ENCODE assay signal across 15 cellular contexts in the genomic region with DNA sequence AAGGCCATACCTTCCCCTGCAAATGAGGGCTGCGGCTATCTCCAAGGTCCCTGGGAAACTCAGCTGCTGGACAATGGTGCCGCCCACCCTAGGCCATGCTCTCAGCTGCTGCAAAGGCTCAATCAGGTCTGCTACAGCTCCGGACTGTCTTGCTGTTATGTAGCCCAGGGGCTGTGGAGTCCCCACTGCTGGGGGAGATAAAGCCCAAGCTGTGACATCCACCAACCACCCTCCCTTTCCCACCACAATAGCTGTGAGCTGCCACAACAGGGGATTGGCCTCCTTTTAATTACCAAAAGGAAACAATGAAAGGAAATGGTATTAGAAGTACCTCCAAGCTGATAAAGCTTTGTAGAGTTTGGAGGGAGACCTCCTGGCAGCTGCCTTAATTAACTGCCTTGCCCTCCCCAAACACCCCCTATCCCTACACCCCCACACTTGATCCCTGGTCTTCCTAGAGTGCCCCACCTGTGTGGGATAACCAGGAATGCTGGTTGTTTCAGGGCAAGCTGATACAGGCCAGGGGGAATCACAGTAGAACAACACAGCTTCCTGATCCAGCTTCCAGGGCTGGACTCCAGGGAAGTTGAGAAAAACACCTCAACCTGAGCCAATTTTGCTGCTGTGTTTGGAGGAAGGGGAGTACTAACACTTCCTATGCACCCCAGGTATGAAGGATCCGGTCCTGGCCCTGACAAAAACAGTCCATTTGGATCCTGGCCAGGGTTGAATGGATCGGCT. TPM values are rescaled to one million over a fixed set of nuclear protein-coding genes. Genes with fewer than 3 reads are reported as not detected.
DNase-seq lines count a peak whose midpoint lies in the region; ATAC-seq and TF ChIP-seq lines count a peak whose summit lies in the region.
"Had no signal": no experiment of that assay in that cellular context is flagged by ENCODE, and none has a peak within 500 bp of the region (broad histone marks: within the 10 kb centered on the region; RNA-seq: fewer than 3 reads in every experiment).

Gene VWF (minus strand): TSS at position 260 of the 741 bp plus-strand sequence. CDS start 1,474 bp downstream, outside the sequence.

- no peak within 1 kb of the TSS for H3K4me3 Mint-ChIP-seq in progenitor cell of endocrine pancreas (ENCODE audit: low read depth)
- H3K4me3 Mint-ChIP-seq: activated T-helper 17 cell treated with anti-CD3 and anti-CD28 coated beads, Interleukin-2, amount 50 U/mL, for 72 hours had no signal

- intact Hi-C loops in aorta (cut with DNase I) = no loop called here

- no peaks in the 10 kb centered on the region for H3K36me3 ChIP-seq in right atrium auricular region
- no peaks in the 10 kb centered on the region for H3K36me3 ChIP-seq in aorta (ENCODE audit: control insufficient read depth in 1 of 2, insufficient read depth in 2 of 2, low read length in 1 of 2)

- H3K9me3 ChIP-seq in right atrium auricular region (no peaks in the 10 kb centered on the region), aorta (ENCODE audit: control insufficient read depth, low read length) (no peaks in the 10 kb centered on the region)

- no peak for TF ChIP-seq CTCF in right atrium auricular region (IDR thresholded peaks at IDR 0.05)
- TF ChIP-seq CTCF in progenitor cell of endocrine pancreas (IDR thresholded peaks at IDR 0.05; ENCODE audit: unreplicated experiment) = no peak

- H3K27ac ChIP-seq in right atrium auricular region (peak within 1 kb of the TSS; percentile 72 to 75), aorta (ENCODE audit: low read depth in 1 of 2, low read length in 2 of 2) (no peak within 1 kb of the TSS)
- H3K27ac ChIP-seq: GM23248 had no signal

- WGBS in aorta, 2 donors = 82 to 87% methylated on average over 5 of the region's 5 CpGs

- ATAC-seq in aorta (ENCODE audit: low FRiP score) (peak; percentile 31), HG02763 (IDR thresholded peaks at IDR 0.05; ENCODE audit: unreplicated experiment) (no peak), HG03442 (IDR thresholded peaks at IDR 0.05; ENCODE audit: unreplicated experiment) (no peak)
- ATAC-seq: activated T-helper 17 cell treated with anti-CD3 and anti-CD28 coated beads, Interleukin-2, amount 50 U/mL, for 72 hours had no signal

- peak; percentile 31 for DNase-seq in NCI-H82 (lab: John Stamatoyannopoulos, UW)
- DNase-seq in NCI-H82 treated with DMSO at 0.1 percent for 48 hours (lab: John Stamatoyannopoulos, UW; ENCODE audit: unreplicated experiment) = no peak
- DNase-seq in right atrium auricular region (ENCODE audit: low spot score) = no peak
- no peak for DNase-seq in progenitor cell of endocrine pancreas (ENCODE audit: low spot score, unreplicated experiment)
- DNase-seq in aorta = no peak
- no peak for DNase-seq in D341Med (ENCODE audit: low spot score)
- DNase-seq: effector memory CD4-positive, alpha-beta T cell; GM23248; NCI-H1048; small intestine; T1000 had no signal

- peak within 1 kb of the TSS; percentile 18 for H3K27ac Mint-ChIP-seq in progenitor cell of endocrine pancreas
- H3K27ac Mint-ChIP-seq: activated T-helper 17 cell treated with anti-CD3 and anti-CD28 coated beads, Interleukin-2, amount 50 U/mL, for 72 hours had no signal

- no peaks in the 10 kb centered on the region for H3K4me1 Mint-ChIP-seq in progenitor cell of endocrine pancreas (ENCODE audit: low read depth)
- H3K4me1 Mint-ChIP-seq: activated T-helper 17 cell treated with anti-CD3 and anti-CD28 coated beads, Interleukin-2, amount 50 U/mL, for 72 hours had no signal

- H3K4me1 ChIP-seq in right atrium auricular region (no peaks in the 10 kb centered on the region), aorta (ENCODE audit: control insufficient read depth in 1 of 2, insufficient read depth in 2 of 2, low read length in 2 of 2) (no peaks in the 10 kb centered on the region)

- no peaks in the 10 kb centered on the region for H3K36me3 Mint-ChIP-seq in progenitor cell of endocrine pancreas (ENCODE audit: insufficient read depth)

- H3K27me3 Mint-ChIP-seq in progenitor cell of endocrine pancreas = peaks cover 18% of the 10 kb centered on the region
- H3K27me3 Mint-ChIP-seq: activated T-helper 17 cell treated with anti-CD3 and anti-CD28 coated beads, Interleukin-2, amount 50 U/mL, for 72 hours had no signal

- H3K9me3 Mint-ChIP-seq in progenitor cell of endocrine pancreas (ENCODE audit: low read depth) = no peaks in the 10 kb centered on the region
- H3K9me3 Mint-ChIP-seq: activated T-helper 17 cell treated with anti-CD3 and anti-CD28 coated beads, Interleukin-2, amount 50 U/mL, for 72 hours had no signal

- peak within 1 kb of the TSS; percentile 41 to 48 for H3K4me3 ChIP-seq in right atrium auricular region
- no peak within 1 kb of the TSS for H3K4me3 ChIP-seq in aorta (ENCODE audit: low read length in 2 of 2)
- H3K4me3 ChIP-seq: GM23248 had no signal

- H3K27me3 ChIP-seq in right atrium auricular region (no peaks in the 10 kb centered on the region), aorta (ENCODE audit: control insufficient read depth in 1 of 2, insufficient read depth in 2 of 2, low read length in 1 of 2) (no peaks in the 10 kb centered on the region)

RNA-seq across cellular contexts. Expression of gene VWF, which starts in this region (rescaled TPM):
- total RNA-seq in right atrium auricular region (100 to 1,000 TPM; 189 to 331 TPM), progenitor cell of endocrine pancreas (0.10 and 0.22 TPM in 2 replicates), aorta (100 to 1,000 TPM; 490 to 619 TPM)
- 10 to 100 TPM in 1 of 2 donors, 1 to 10 TPM in 1; 1.3 to 37.3 TPM for polyA plus RNA-seq in aorta
- total RNA-seq: A673, GM23248 had no signal

Comparison
In these comparisons a context has a peak if more than half of its experiments do, and no peak if none do; other contexts are left out.
1. RNA of gene VWF (total RNA-seq): 490 to 619 TPM in aorta and 189 to 331 TPM in right atrium auricular region; 0.10 to 0.22 TPM in progenitor cell of endocrine pancreas; every median in the first group is over 100 times any median in the second.
2. H3K27ac ChIP-seq: peak in right atrium auricular region (2 of 2); none in aorta (0 of 2).
3. H3K4me3 ChIP-seq: peak in right atrium auricular region (2 of 2); none in aorta (0 of 2).